In genomic region chr6:141977782-141978181, GRCh38 we compare ENCODE assay signal across 3 cellular contexts.
A peak's percentile ranks its signal among the peaks of the same experiment; 100 is the strongest.
TF ChIP-seq lines count a peak whose summit lies in the region.

No MANE protein-coding gene starts in this region.

TF ChIP-seq in HepG2, 621 proteins besides CTCF, POLR2A, EP300 and RAD21:
- no peak for TF ChIP-seq FOXK1 (CRISPR knock-in tag; IDR thresholded peaks at IDR 0.05; ENCODE audit: borderline replicate concordance, low read depth)
- TF ChIP-seq ATF7 (IDR thresholded peaks at IDR 0.05), result peak; percentile 88
- no peak for TF ChIP-seq ATF7 (CRISPR knock-in tag; IDR thresholded peaks at IDR 0.05)

TF ChIP-seq in HEK293, 187 proteins besides CTCF, POLR2A, EP300 and RAD21:
- TF ChIP-seq ZNF639 (tag by site-specific recombination; IDR thresholded peaks at IDR 0.05), result no peak
- 0 out of 2 replicates have a peak, but pooled peaks have one; percentile 26 for TF ChIP-seq ATF2 (tag by site-specific recombination; IDR thresholded peaks at IDR 0.05; ENCODE audit: low read depth)

TF ChIP-seq in neural cell, 6 proteins besides CTCF, POLR2A, EP300 and RAD21:
- no peak for TF ChIP-seq SMC3 (conservative IDR thresholded peaks at IDR 0.05; ENCODE audit: poor library complexity)
- no peak for TF ChIP-seq TAF1 (IDR thresholded peaks at IDR 0.05; ENCODE audit: low read depth)
- peak; percentile 67 for TF ChIP-seq POLR2AphosphoS5 (IDR thresholded peaks at IDR 0.05)
